Comparison of ENCODE assay signal across 13 cellular contexts in the genomic region with DNA sequence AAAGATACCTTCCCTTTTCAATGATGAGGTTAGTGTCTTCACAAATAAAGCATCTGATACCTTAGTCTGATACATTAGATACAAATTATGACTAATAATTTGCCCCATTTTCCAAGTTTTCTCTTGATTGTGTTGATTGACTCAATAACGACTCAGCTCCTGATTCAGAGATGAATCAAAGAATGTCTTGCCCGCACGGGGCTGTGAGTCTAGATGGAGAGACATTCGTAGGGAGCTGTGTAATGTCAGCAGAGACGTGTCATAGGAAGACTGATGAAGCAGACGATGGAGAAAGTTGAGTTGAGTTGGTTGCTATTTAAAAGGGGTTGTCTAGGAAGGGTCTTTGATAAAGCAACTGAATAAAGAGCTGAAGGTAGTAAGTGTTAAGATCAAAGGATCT.
A peak's percentile ranks its signal among the peaks of the same experiment; 100 is the strongest.
DNase-seq lines count a peak whose midpoint lies in the region; TF ChIP-seq lines count a peak whose summit lies in the region.
"Had no signal": no experiment of that assay in that cellular context is flagged by ENCODE, and none has a peak within 500 bp of the region (broad histone marks: within the 10 kb centered on the region; RNA-seq: fewer than 3 reads in every experiment).

No MANE protein-coding gene starts in this region.

- TF ChIP-seq CTCF in fibroblast of mammary gland (conservative IDR thresholded peaks at IDR 0.05; ENCODE audit: control insufficient read depth, insufficient read depth, low read depth, low read length), result no peak

- DNase-seq in activated CD4-positive, alpha-beta T cell treated with anti-CD3 and anti-CD28 coated beads for 48 hours, result peak; percentile 41
- DNase-seq in activated CD4-positive, alpha-beta T cell treated with anti-CD3 and anti-CD28 coated beads for 1 hour, result no peak
- DNase-seq in stimulated activated CD4-positive, alpha-beta T cell treated with anti-CD3 and anti-CD28 coated beads, Interleukin-1b, Interleukin-23, amount 100 ng/mL, for 48 hours, result peak; percentile 58
- DNase-seq in stimulated activated CD4-positive, alpha-beta T cell treated with anti-CD3 and anti-CD28 coated beads, Interleukin-12 subunit alpha, Interleukin-12 subunit beta, amount 100 ng/mL, for 4 hours, result no peak
- DNase-seq in fibroblast of mammary gland (ENCODE audit: low read depth) (peak; percentile 45), NCI-H1436 treated with DMSO at 0.1 percent for 48 hours (lab: John Stamatoyannopoulos, UW) (no peak), NCI-H1930 (lab: John Stamatoyannopoulos, UW) (no peak)
- DNase-seq in stimulated activated naive CD4-positive, alpha-beta T cell (lab: John Stamatoyannopoulos, UW), result no peak
- DNase-seq: H7, KBM-7, NCI-H1092, NCI-H1694 treated with DMSO at 0.1 percent for 48 hours, NCI-H774 had no signal

- no peak overlapping the region for H3K4me3 ChIP-seq in fibroblast of mammary gland (ENCODE audit: control insufficient read depth, low read depth, low read length)

Comparison
In these comparisons a context has a peak if more than half of its experiments do, and no peak if none do; other contexts are left out.
1. DNase-seq: peak in activated CD4-positive, alpha-beta T cell treated with anti-CD3 and anti-CD28 coated beads for 48 hours (single experiment), stimulated activated CD4-positive, alpha-beta T cell treated with anti-CD3 and anti-CD28 coated beads, Interleukin-1b, Interleukin-23, amount 100 ng/mL, for 48 hours (single experiment) and fibroblast of mammary gland (single experiment); none in activated CD4-positive, alpha-beta T cell treated with anti-CD3 and anti-CD28 coated beads for 1 hour (single experiment), stimulated activated CD4-positive, alpha-beta T cell treated with anti-CD3 and anti-CD28 coated beads, Interleukin-12 subunit alpha, Interleukin-12 subunit beta, amount 100 ng/mL, for 4 hours (single experiment), NCI-H1436 treated with DMSO at 0.1 percent for 48 hours (single experiment), stimulated activated naive CD4-positive, alpha-beta T cell (0 of 6) and NCI-H1930 (0 of 2).